In genomic region chr9:124342402-124342945, GRCh38 we compare ENCODE assay signal across 12 cellular contexts.
DNase-seq lines count a peak whose midpoint lies in the region; ATAC-seq and TF ChIP-seq lines count a peak whose summit lies in the region.
"Had no signal": no experiment of that assay in that cellular context is flagged by ENCODE, and none has a peak within 500 bp of the region (broad histone marks: within the 10 kb centered on the region; RNA-seq: fewer than 3 reads in every experiment).

No MANE protein-coding gene starts in this region.

- peaks cover 12% of the 10 kb centered on the region; the same call in 1 of the 2 replicates for H3K4me1 ChIP-seq in HUES64 (ENCODE audit: insufficient read depth, low read length)
- peaks cover 5 to 18% (median 16%) of the 10 kb centered on the region in 4 donors for H3K4me1 ChIP-seq in tibial artery

- H3K4me1 Mint-ChIP-seq in stimulated activated effector memory CD8-positive, alpha-beta T cell treated with anti-CD3 and anti-CD28 coated beads, Interleukin-12 subunit alpha, Interleukin-12 subunit beta, amount 100 ng/mL, for 72 hours = no peaks in the 10 kb centered on the region
- H3K4me1 Mint-ChIP-seq: activated B cell treated with CpG ODN at 0.5 μM for 24 hours had no signal

- no peak for TF ChIP-seq CTCF in tibial artery (IDR thresholded peaks at IDR 0.05)

- H3K27me3 ChIP-seq in HUES64 (ENCODE audit: insufficient read depth, low read length) (no peaks in the 10 kb centered on the region), tibial artery (no peaks in the 10 kb centered on the region)

- peak overlapping the region; percentile 40; the same call in 1 of the 2 replicates for H3K27ac ChIP-seq in HUES64 (ENCODE audit: low read depth, low read length)
- peak overlapping the region; percentile 51 for H3K27ac ChIP-seq in cingulate gyrus (ENCODE audit: low read depth, low read length)
- H3K27ac ChIP-seq in tibial artery = peak overlapping the region; percentile 76 to 78

- no peak overlapping the region for H3K4me3 ChIP-seq in HUES64 (ENCODE audit: low read length)
- peak overlapping the region in 1 of 2 donors; percentile 32 for H3K4me3 ChIP-seq in tibial artery

- no peak overlapping the region for H3K27ac Mint-ChIP-seq in stimulated activated effector memory CD8-positive, alpha-beta T cell treated with anti-CD3 and anti-CD28 coated beads, Interleukin-12 subunit alpha, Interleukin-12 subunit beta, amount 100 ng/mL, for 72 hours

- H3K9me3 ChIP-seq in HUES64 (ENCODE audit: insufficient read depth, low read depth, low read length) (0 out of 2 replicates have a peak, but pooled peaks cover 3% of the 10 kb centered on the region), tibial artery (no peaks in the 10 kb centered on the region)

- intact Hi-C loops in tibial artery (cut with DNase I; ENCODE audit: low total_unique reads) = no loop called here

- peaks cover 28% of the 10 kb centered on the region for H3K36me3 Mint-ChIP-seq in stimulated activated effector memory CD8-positive, alpha-beta T cell treated with anti-CD3 and anti-CD28 coated beads, Interleukin-12 subunit alpha, Interleukin-12 subunit beta, amount 100 ng/mL, for 72 hours

- H3K36me3 ChIP-seq in HUES64 (ENCODE audit: insufficient read depth, low read length) (peaks cover 8% of the 10 kb centered on the region), tibial artery (peaks cover 11 to 78% (median 59%) of the 10 kb centered on the region in 3 donors)

- no peaks in the 10 kb centered on the region for H3K9me3 Mint-ChIP-seq in stimulated activated effector memory CD8-positive, alpha-beta T cell treated with anti-CD3 and anti-CD28 coated beads, Interleukin-12 subunit alpha, Interleukin-12 subunit beta, amount 100 ng/mL, for 72 hours
- H3K9me3 Mint-ChIP-seq: activated B cell treated with CpG ODN at 0.5 μM for 24 hours had no signal

- DNase-seq in lung microvascular endothelial cell (ENCODE audit: low read depth in 2 of 2) (peak; percentile 56 to 88), tibial artery (no peak), NCI-H1092 treated with DMSO at 0.1 percent for 48 hours (lab: John Stamatoyannopoulos, UW) (no peak), dedifferentiated amniotic fluid mesenchymal stem cell (ENCODE audit: extremely low spot score) (no peak)
- DNase-seq in stimulated activated effector memory CD8-positive, alpha-beta T cell treated with anti-CD3 and anti-CD28 coated beads, Interleukin-12 subunit alpha, Interleukin-12 subunit beta, amount 100 ng/mL, for 72 hours (ENCODE audit: low spot score in 2 of 2) = no peak
- DNase-seq: activated B cell treated with CpG ODN at 0.5 μM for 24 hours; activated effector memory CD4-positive, alpha-beta T cell treated with Interleukin-2 at 50 U/mL for 16 hours; NCI-H187; OCI-M1 had no signal

- H3K9ac ChIP-seq in HUES64 (ENCODE audit: low read depth, low read length) = no peak overlapping the region

- 93% methylated on average over 12 of the region's 12 CpGs for WGBS in HUES64

- H3K4me3 Mint-ChIP-seq in stimulated activated effector memory CD8-positive, alpha-beta T cell treated with anti-CD3 and anti-CD28 coated beads, Interleukin-12 subunit alpha, Interleukin-12 subunit beta, amount 100 ng/mL, for 72 hours = no peak overlapping the region
- H3K4me3 Mint-ChIP-seq: activated B cell treated with CpG ODN at 0.5 μM for 24 hours had no signal

- ATAC-seq in stimulated activated effector memory CD8-positive, alpha-beta T cell treated with anti-CD3 and anti-CD28 coated beads, Interleukin-12 subunit alpha, Interleukin-12 subunit beta, amount 100 ng/mL, for 72 hours = no peak
- no peak for ATAC-seq in GM18502 (IDR thresholded peaks at IDR 0.05; ENCODE audit: poor library complexity, unreplicated experiment)

Comparison
In these comparisons a context has a peak if more than half of its experiments do, and no peak if none do; other contexts are left out.
1. DNase-seq: peak in lung microvascular endothelial cell (2 of 2); none in tibial artery (0 of 2), NCI-H1092 treated with DMSO at 0.1 percent for 48 hours (single experiment), stimulated activated effector memory CD8-positive, alpha-beta T cell treated with anti-CD3 and anti-CD28 coated beads, Interleukin-12 subunit alpha, Interleukin-12 subunit beta, amount 100 ng/mL, for 72 hours (0 of 2) and dedifferentiated amniotic fluid mesenchymal stem cell (single experiment).
2. Peak in every context shown above with its lines, with median percentiles within 50 percentile points of each other: H3K27ac ChIP-seq.